8 cellular contexts compared by ENCODE assay signal in the genomic region with DNA sequence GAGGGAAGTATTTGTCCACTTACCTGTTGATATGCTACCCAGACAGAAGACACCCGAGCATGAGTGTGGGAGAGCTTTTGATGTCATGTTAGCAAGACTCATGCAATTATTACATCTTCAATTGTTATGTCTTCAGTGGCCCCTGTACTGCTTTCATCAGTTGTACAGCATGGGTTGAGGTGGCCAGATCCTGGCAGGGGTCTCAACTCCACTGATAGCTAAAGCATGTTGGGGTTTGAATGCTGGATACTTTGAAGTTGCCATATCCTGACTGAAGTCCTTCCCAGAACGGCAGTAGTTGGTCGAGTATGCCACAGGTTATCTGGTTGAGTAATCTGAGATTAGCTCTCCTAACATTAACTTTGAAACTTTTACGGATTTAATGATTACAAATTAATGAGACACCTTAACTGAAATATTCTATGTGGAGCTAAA. TPM values are rescaled to one million over a fixed set of nuclear protein-coding genes. Genes with fewer than 3 reads are reported as not detected.
DNase-seq lines count a peak whose midpoint lies in the region; ATAC-seq and TF ChIP-seq lines count a peak whose summit lies in the region.

No MANE protein-coding gene starts in this region.

- H3K27me3 ChIP-seq in body of pancreas (no peaks in the 10 kb centered on the region), mucosa of rectum (ENCODE audit: control insufficient read depth in 2 of 2, insufficient read depth in 2 of 2, low read length in 2 of 2) (no peaks in the 10 kb centered on the region)

- H3K27ac ChIP-seq in body of pancreas, result peak overlapping the region in 3 of 4 donors; percentile 88 to 92 (median 91)
- H3K27ac ChIP-seq in mucosa of rectum (ENCODE audit: low read depth in 2 of 2, low read length in 2 of 2), result peak overlapping the region in 1 of 2 donors; percentile 4
- no peak overlapping the region for H3K27ac ChIP-seq in RWPE1

- intact Hi-C loops in body of pancreas (cut with DNase I), result no loop called here

- TF ChIP-seq POLR2A in body of pancreas (IDR thresholded peaks at IDR 0.05), result no peak

- DNase-seq in AG04449 (ENCODE audit: low read depth, low spot score), result no peak
- DNase-seq in HK-2 (ENCODE audit: unreplicated experiment), result peak; percentile 15
- no peak for DNase-seq in body of pancreas
- DNase-seq in RWPE1 (ENCODE audit: low spot score), result no peak
- DNase-seq in activated CD4-positive, alpha-beta T cell treated with anti-CD3 and anti-CD28 coated beads for 48 hours, result no peak

- H3K36me3 ChIP-seq in body of pancreas (replicated peaks in 1 of 2; ENCODE audit: insufficient read depth in 1 of 2, low read depth in 2 of 2), result peaks cover 0 to 10% of the 10 kb centered on the region in 2 donors
- peaks cover 12 to 18% of the 10 kb centered on the region in 2 donors for H3K36me3 ChIP-seq in mucosa of rectum (ENCODE audit: control insufficient read depth in 2 of 2, insufficient read depth in 2 of 2, low read length in 2 of 2)

- TF ChIP-seq CTCF in AG04449 (IDR thresholded peaks at IDR 0.05; ENCODE audit: insufficient read depth, low read length, missing control alignments) (no peak), body of pancreas (IDR thresholded peaks at IDR 0.05) (no peak), RWPE1 (conservative IDR thresholded peaks at IDR 0.05; ENCODE audit: low read depth) (no peak)

- POLR2A ChIA-PET in AG04449 (lab: Yijun Ruan, JAX) (no interaction called here), RWPE1 (lab: Yijun Ruan, JAX; ENCODE audit: low non-redundant PET) (no interaction called here)

- ATAC-seq in body of pancreas, result no peak
- ATAC-seq in HG03175 (IDR thresholded peaks at IDR 0.05; ENCODE audit: unreplicated experiment), result no peak
- ATAC-seq in GM19455 (IDR thresholded peaks at IDR 0.05; ENCODE audit: unreplicated experiment), result no peak

- H3K4me1 ChIP-seq in body of pancreas (peaks cover 21% of the 10 kb centered on the region), mucosa of rectum (ENCODE audit: control insufficient read depth in 2 of 2, insufficient read depth in 2 of 2, low read length in 2 of 2) (peaks cover 13 to 20% of the 10 kb centered on the region in 2 donors)

- 3 to 4% methylated on average over 4 of the region's 4 CpGs for WGBS in body of pancreas, 2 donors

- peak overlapping the region; percentile 1 to 87 for H3K9ac ChIP-seq in mucosa of rectum (ENCODE audit: low read depth in 1 of 2, low read length in 2 of 2)

- CTCF ChIA-PET in AG04449 (lab: Yijun Ruan, JAX) (interaction anchor here (0.7 to 2.3 kb wide), 2 partner anchors 10 to 71 kb away, joined by 3 to 9 read pairs; no protein-coding TSS in a partner anchor), RWPE1 (lab: Yijun Ruan, JAX) (interaction anchor here (0.6 to 1.0 kb wide), 2 partner anchors 70 to 477 kb away, joined by 3 to 4 read pairs; no protein-coding TSS in a partner anchor)

- H3K4me3 ChIP-seq in AG04449 (ENCODE audit: low read depth, low read length), result peak overlapping the region; percentile 78
- peak overlapping the region in 1 of 2 donors; percentile 92 for H3K4me3 ChIP-seq in body of pancreas
- peak overlapping the region; percentile 74 to 88 for H3K4me3 ChIP-seq in mucosa of rectum (ENCODE audit: low read length in 2 of 2)

- no peaks in the 10 kb centered on the region for H3K9me3 ChIP-seq in body of pancreas
- H3K9me3 ChIP-seq in mucosa of rectum (ENCODE audit: control insufficient read depth in 2 of 2, low read length in 2 of 2), result no peaks in the 10 kb centered on the region

RNA-seq across cellular contexts. Expression of a gene that starts 1.2 kb away (rescaled TPM):
- 100 to 1,000 TPM in 1 of 2 donors, 10 to 100 TPM in 1; 31.6 to 102 TPM for total RNA-seq in body of pancreas

RNA-seq across cellular contexts. Expression of a gene that starts 46.7 kb away (rescaled TPM):
- total RNA-seq in body of pancreas, result 10 to 100 TPM; 10.9 to 11.2 TPM

RNA-seq across cellular contexts. Expression of a gene that starts 56.7 kb away (rescaled TPM):
- 1 to 10 TPM; 2.6 to 3.6 TPM for total RNA-seq in body of pancreas

RNA-seq across cellular contexts. Expression of a gene that starts 56.8 kb away (rescaled TPM):
- 1 to 10 TPM; 5.2 to 8.6 TPM for total RNA-seq in body of pancreas
